ENCODE assay signal across 9 cellular contexts in the genomic region with DNA sequence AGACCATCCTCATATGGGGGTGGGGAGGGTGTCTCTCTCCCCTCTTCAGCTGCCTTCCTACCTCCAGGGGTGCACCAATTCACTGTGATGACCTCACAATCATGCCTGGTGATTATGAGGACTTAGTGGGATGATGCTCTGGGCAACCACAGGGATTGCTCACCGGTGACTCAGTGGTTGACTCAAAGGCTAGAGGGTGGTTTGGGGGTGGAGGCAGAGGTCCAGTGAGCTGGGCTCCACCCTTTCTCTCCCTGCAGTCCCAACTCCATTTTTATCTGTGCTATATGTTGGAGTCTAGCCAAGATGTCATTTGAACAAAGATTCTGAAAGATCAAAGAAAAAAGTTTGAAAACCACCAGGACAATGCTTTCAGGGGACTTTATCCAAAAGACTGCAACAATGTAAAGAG.
DNase-seq lines count a peak whose midpoint lies in the region; ATAC-seq and TF ChIP-seq lines count a peak whose summit lies in the region.
"Had no signal": no experiment of that assay in that cellular context is flagged by ENCODE, and none has a peak within 500 bp of the region (broad histone marks: within the 10 kb centered on the region; RNA-seq: fewer than 3 reads in every experiment).

No MANE protein-coding gene starts in this region.

- H4K20me1 ChIP-seq in H9 (ENCODE audit: control insufficient read depth, insufficient read depth, insufficient read length): no peaks in the 10 kb centered on the region

- H3K9me3 ChIP-seq in sigmoid colon (no peaks in the 10 kb centered on the region), H9 (ENCODE audit: control insufficient read depth, low read depth, low read length) (no peaks in the 10 kb centered on the region)

- no peak overlapping the region for H2BK15ac ChIP-seq in H9 (ENCODE audit: low read depth, low read length)

- no peak overlapping the region for H2AFZ ChIP-seq in H9 (ENCODE audit: low read length)

- H3K27ac Mint-ChIP-seq in H9: no peak overlapping the region
- H3K27ac Mint-ChIP-seq: immature natural killer cell had no signal

- no peak overlapping the region for H3K56ac ChIP-seq in H9 (ENCODE audit: insufficient read length, low read depth, low read length)

- H3K14ac ChIP-seq in H9 (ENCODE audit: insufficient read depth, low read length): no peak overlapping the region

- no peak for TF ChIP-seq EP300 in sigmoid colon (IDR thresholded peaks at IDR 0.05)

- no peaks in the 10 kb centered on the region for H3K79me2 ChIP-seq in H9 (ENCODE audit: insufficient read depth, low read length)

- H3K9me3 Mint-ChIP-seq in H9: no peaks in the 10 kb centered on the region

- H4K91ac ChIP-seq in H9 (ENCODE audit: insufficient read length, low read depth, low read length): no peak overlapping the region

- H3K4ac ChIP-seq in H9 (ENCODE audit: low read depth, low read length): no peak overlapping the region

- H3K4me1 Mint-ChIP-seq in H9: 0 out of 4 replicates have a peak, but pooled peaks cover 0 to 3% of the 10 kb centered on the region in 2 experiments
- H3K4me1 Mint-ChIP-seq: immature natural killer cell had no signal

- WGBS in sigmoid colon, 2 donors: 29 to 67% methylated on average over 1 of the region's 1 CpG
- no CpG with 5 or more reads among the region's 1 CpG for WGBS in H9 (ENCODE audit: extremely low coverage, insufficient read length, low lambda C conversion rate)

- no peak overlapping the region for H3K23ac ChIP-seq in H9 (ENCODE audit: insufficient read length, low read depth, low read length)

- H3K23me2 ChIP-seq in H9 (ENCODE audit: insufficient read length, low read depth, low read length, poor library complexity, severe bottlenecking): no peaks in the 10 kb centered on the region

- no peak overlapping the region for H3K9ac ChIP-seq in H9 (ENCODE audit: extremely low read depth, insufficient read length, low read length)

- ATAC-seq in GM21737 (IDR thresholded peaks at IDR 0.05; ENCODE audit: unreplicated experiment): no peak

- H2BK5ac ChIP-seq in H9 (ENCODE audit: insufficient read length, low read length): no peak overlapping the region

- no peaks in the 10 kb centered on the region for H3K36me3 ChIP-seq in sigmoid colon

- no peak overlapping the region for H2BK20ac ChIP-seq in H9 (ENCODE audit: low read depth, low read length, poor library complexity, severe bottlenecking)

- H3K18ac ChIP-seq in H9 (ENCODE audit: insufficient read length, low read depth, low read length): no peak overlapping the region

- no peaks in the 10 kb centered on the region; the same call in 1 of the 2 replicates for H3K27me3 Mint-ChIP-seq in H9 (ENCODE audit: low read depth)

- H3T11ph ChIP-seq in H9 (ENCODE audit: low read length): no peak overlapping the region

- intact Hi-C loops in sigmoid colon (cut with DNase I): no loop called here

- H4K5ac ChIP-seq in H9 (ENCODE audit: insufficient read length, low read depth, low read length): no peak overlapping the region

- peak overlapping the region in 2 of 4 donors; percentile 58 to 68 for H3K27ac ChIP-seq in sigmoid colon
- no peak overlapping the region for H3K27ac ChIP-seq in H9 (ENCODE audit: insufficient read length, low read depth, low read length)

- H3K4me1 ChIP-seq in sigmoid colon (peaks cover 0 to 44% (median 26%) of the 10 kb centered on the region in 4 donors), H9 (ENCODE audit: insufficient read depth, low read length) (no peaks in the 10 kb centered on the region)

- H3K27me3 ChIP-seq in sigmoid colon (no peaks in the 10 kb centered on the region), H9 (ENCODE audit: insufficient read depth, low read length) (no peaks in the 10 kb centered on the region)

- no peak for TF ChIP-seq POLR2A in sigmoid colon (IDR thresholded peaks at IDR 0.05)

- H2BK120ac ChIP-seq in H9 (ENCODE audit: low read depth, low read length, poor library complexity, severe bottlenecking): no peak overlapping the region

- H3K4me3 Mint-ChIP-seq in H9: no peak overlapping the region
- H3K4me3 Mint-ChIP-seq: immature natural killer cell had no signal

- no peak overlapping the region for H2AK5ac ChIP-seq in H9 (ENCODE audit: insufficient read length, low read length)

- DNase-seq in GM04503 (ENCODE audit: low read depth) (peak; percentile 94), NCI-H226 (peak; percentile 99), epithelial cell of esophagus (ENCODE audit: low read depth) (peak; percentile 98), sigmoid colon (peak; percentile 76), putamen (ENCODE audit: low spot score) (no peak), H9 (no peak)
- DNase-seq in activated CD4-positive, alpha-beta T cell treated with anti-CD3 and anti-CD28 coated beads, Interleukin-2, amount 50 U/mL, for 4 hours: no peak
- DNase-seq: immature natural killer cell had no signal

- H3K36me3 Mint-ChIP-seq in H9 (ENCODE audit: insufficient read depth in 1 of 3, low read depth in 3 of 3): no peaks in the 10 kb centered on the region
- H3K36me3 Mint-ChIP-seq: immature natural killer cell had no signal

- no peak overlapping the region for H3K4me2 ChIP-seq in H9 (ENCODE audit: insufficient read depth, insufficient read length, low read length)

- H3K4me3 ChIP-seq in epithelial cell of esophagus (ENCODE audit: low read length) (no peak overlapping the region), sigmoid colon (no peak overlapping the region)

- no peak overlapping the region for H4K8ac ChIP-seq in H9 (replicated peaks; ENCODE audit: insufficient read length, low read depth, low read length)

- no peak overlapping the region for H2BK12ac ChIP-seq in H9 (ENCODE audit: insufficient read length, low read depth, low read length)

- TF ChIP-seq CTCF in epithelial cell of esophagus (IDR thresholded peaks at IDR 0.05; ENCODE audit: insufficient read depth, low read depth, low read length, missing control alignments) (no peak), sigmoid colon (IDR thresholded peaks at IDR 0.05) (no peak), H9 (conservative IDR thresholded peaks at IDR 0.05) (no peak)

- H3K79me1 ChIP-seq in H9 (ENCODE audit: insufficient read depth, low read depth, low read length, poor library complexity, severe bottlenecking): no peaks in the 10 kb centered on the region

Comparison
In these comparisons a context has a peak if more than half of its experiments do, and no peak if none do; other contexts are left out.
1. DNase-seq: peak in GM04503 (single experiment), NCI-H226 (single experiment), epithelial cell of esophagus (single experiment) and sigmoid colon (single experiment); none in putamen (single experiment), activated CD4-positive, alpha-beta T cell treated with anti-CD3 and anti-CD28 coated beads, Interleukin-2, amount 50 U/mL, for 4 hours (0 of 2) and H9 (single experiment).